Comparison of ENCODE assay signal across 2 cellular contexts in the genomic region with DNA sequence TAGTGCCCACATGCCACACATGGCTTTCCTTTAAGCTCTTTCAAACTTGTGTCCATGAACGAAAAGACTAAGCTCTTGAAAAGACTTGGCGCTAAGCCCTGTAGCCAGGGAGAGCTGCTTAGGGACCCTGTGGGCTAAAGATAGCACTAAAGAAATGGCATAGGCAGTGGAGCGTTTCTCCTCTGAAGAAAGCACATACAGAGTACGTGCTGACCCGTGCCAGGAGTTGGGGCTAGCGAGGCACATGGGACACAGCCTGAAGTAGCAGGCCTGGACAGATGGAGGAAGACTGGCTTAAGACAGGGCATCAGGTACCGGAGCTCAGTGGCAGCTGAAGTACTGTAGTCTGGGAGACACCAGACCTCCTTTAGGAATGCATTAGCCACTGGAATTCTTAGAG.
TF ChIP-seq lines count a peak whose summit lies in the region.

No MANE protein-coding gene starts in this region.

TF ChIP-seq in A549, 52 proteins besides CTCF, POLR2A, EP300 and RAD21:
- TF ChIP-seq HOXA7 (CRISPR knock-in tag; IDR thresholded peaks at IDR 0.05) (no peak), FOSL2 (IDR thresholded peaks at IDR 0.05) (no peak), FOSL2 (CRISPR knock-in tag; IDR thresholded peaks at IDR 0.05) (no peak), ZC3H11A (IDR thresholded peaks at IDR 0.05) (no peak), ESRRA (IDR thresholded peaks at IDR 0.05; ENCODE audit: borderline replicate concordance, low read length) (no peak), POLR2AphosphoS2 (conservative IDR thresholded peaks at IDR 0.05; ENCODE audit: low read length) (no peak), RFX5 (IDR thresholded peaks at IDR 0.05) (no peak), HOXB5 (CRISPR knock-in tag; IDR thresholded peaks at IDR 0.05) (no peak), RARB (CRISPR knock-in tag; IDR thresholded peaks at IDR 0.05) (no peak), BHLHE40 (IDR thresholded peaks at IDR 0.05; ENCODE audit: low read depth, low read length) (no peak), TP53 (CRISPR knock-in tag; IDR thresholded peaks at IDR 0.05) (no peak)
- TF ChIP-seq, protein P1, sequence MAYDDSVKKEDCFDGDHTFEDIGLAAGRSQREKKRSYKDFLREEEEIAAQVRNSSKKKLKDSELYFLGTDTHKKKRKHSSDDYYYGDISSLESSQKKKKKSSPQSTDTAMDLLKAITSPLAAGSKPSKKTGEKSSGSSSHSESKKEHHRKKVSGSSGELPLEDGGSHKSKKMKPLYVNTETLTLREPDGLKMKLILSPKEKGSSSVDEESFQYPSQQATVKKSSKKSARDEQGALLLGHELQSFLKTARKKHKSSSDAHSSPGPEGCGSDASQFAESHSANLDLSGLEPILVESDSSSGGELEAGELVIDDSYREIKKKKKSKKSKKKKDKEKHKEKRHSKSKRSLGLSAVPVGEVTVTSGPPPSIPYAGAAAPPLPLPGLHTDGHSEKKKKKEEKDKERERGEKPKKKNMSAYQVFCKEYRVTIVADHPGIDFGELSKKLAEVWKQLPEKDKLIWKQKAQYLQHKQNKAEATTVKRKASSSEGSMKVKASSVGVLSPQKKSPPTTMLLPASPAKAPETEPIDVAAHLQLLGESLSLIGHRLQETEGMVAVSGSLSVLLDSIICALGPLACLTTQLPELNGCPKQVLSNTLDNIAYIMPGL (CRISPR knock-in tag; IDR thresholded peaks at IDR 0.05; ENCODE audit: borderline replicate concordance), result no peak
- TF ChIP-seq, protein P2, sequence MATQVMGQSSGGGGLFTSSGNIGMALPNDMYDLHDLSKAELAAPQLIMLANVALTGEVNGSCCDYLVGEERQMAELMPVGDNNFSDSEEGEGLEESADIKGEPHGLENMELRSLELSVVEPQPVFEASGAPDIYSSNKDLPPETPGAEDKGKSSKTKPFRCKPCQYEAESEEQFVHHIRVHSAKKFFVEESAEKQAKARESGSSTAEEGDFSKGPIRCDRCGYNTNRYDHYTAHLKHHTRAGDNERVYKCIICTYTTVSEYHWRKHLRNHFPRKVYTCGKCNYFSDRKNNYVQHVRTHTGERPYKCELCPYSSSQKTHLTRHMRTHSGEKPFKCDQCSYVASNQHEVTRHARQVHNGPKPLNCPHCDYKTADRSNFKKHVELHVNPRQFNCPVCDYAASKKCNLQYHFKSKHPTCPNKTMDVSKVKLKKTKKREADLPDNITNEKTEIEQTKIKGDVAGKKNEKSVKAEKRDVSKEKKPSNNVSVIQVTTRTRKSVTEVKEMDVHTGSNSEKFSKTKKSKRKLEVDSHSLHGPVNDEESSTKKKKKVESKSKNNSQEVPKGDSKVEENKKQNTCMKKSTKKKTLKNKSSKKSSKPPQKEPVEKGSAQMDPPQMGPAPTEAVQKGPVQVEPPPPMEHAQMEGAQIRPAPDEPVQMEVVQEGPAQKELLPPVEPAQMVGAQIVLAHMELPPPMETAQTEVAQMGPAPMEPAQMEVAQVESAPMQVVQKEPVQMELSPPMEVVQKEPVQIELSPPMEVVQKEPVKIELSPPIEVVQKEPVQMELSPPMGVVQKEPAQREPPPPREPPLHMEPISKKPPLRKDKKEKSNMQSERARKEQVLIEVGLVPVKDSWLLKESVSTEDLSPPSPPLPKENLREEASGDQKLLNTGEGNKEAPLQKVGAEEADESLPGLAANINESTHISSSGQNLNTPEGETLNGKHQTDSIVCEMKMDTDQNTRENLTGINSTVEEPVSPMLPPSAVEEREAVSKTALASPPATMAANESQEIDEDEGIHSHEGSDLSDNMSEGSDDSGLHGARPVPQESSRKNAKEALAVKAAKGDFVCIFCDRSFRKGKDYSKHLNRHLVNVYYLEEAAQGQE (IDR thresholded peaks at IDR 0.05), result no peak

TF ChIP-seq in GM23338, 12 proteins besides CTCF, POLR2A, EP300 and RAD21:
- no peak for TF ChIP-seq EZH2 (IDR thresholded peaks at IDR 0.05; ENCODE audit: low read depth, unreplicated experiment)
- TF ChIP-seq CREB1 (CRISPR knock-in tag; IDR thresholded peaks at IDR 0.05; ENCODE audit: low read depth), result no peak
- TF ChIP-seq, protein P3, sequence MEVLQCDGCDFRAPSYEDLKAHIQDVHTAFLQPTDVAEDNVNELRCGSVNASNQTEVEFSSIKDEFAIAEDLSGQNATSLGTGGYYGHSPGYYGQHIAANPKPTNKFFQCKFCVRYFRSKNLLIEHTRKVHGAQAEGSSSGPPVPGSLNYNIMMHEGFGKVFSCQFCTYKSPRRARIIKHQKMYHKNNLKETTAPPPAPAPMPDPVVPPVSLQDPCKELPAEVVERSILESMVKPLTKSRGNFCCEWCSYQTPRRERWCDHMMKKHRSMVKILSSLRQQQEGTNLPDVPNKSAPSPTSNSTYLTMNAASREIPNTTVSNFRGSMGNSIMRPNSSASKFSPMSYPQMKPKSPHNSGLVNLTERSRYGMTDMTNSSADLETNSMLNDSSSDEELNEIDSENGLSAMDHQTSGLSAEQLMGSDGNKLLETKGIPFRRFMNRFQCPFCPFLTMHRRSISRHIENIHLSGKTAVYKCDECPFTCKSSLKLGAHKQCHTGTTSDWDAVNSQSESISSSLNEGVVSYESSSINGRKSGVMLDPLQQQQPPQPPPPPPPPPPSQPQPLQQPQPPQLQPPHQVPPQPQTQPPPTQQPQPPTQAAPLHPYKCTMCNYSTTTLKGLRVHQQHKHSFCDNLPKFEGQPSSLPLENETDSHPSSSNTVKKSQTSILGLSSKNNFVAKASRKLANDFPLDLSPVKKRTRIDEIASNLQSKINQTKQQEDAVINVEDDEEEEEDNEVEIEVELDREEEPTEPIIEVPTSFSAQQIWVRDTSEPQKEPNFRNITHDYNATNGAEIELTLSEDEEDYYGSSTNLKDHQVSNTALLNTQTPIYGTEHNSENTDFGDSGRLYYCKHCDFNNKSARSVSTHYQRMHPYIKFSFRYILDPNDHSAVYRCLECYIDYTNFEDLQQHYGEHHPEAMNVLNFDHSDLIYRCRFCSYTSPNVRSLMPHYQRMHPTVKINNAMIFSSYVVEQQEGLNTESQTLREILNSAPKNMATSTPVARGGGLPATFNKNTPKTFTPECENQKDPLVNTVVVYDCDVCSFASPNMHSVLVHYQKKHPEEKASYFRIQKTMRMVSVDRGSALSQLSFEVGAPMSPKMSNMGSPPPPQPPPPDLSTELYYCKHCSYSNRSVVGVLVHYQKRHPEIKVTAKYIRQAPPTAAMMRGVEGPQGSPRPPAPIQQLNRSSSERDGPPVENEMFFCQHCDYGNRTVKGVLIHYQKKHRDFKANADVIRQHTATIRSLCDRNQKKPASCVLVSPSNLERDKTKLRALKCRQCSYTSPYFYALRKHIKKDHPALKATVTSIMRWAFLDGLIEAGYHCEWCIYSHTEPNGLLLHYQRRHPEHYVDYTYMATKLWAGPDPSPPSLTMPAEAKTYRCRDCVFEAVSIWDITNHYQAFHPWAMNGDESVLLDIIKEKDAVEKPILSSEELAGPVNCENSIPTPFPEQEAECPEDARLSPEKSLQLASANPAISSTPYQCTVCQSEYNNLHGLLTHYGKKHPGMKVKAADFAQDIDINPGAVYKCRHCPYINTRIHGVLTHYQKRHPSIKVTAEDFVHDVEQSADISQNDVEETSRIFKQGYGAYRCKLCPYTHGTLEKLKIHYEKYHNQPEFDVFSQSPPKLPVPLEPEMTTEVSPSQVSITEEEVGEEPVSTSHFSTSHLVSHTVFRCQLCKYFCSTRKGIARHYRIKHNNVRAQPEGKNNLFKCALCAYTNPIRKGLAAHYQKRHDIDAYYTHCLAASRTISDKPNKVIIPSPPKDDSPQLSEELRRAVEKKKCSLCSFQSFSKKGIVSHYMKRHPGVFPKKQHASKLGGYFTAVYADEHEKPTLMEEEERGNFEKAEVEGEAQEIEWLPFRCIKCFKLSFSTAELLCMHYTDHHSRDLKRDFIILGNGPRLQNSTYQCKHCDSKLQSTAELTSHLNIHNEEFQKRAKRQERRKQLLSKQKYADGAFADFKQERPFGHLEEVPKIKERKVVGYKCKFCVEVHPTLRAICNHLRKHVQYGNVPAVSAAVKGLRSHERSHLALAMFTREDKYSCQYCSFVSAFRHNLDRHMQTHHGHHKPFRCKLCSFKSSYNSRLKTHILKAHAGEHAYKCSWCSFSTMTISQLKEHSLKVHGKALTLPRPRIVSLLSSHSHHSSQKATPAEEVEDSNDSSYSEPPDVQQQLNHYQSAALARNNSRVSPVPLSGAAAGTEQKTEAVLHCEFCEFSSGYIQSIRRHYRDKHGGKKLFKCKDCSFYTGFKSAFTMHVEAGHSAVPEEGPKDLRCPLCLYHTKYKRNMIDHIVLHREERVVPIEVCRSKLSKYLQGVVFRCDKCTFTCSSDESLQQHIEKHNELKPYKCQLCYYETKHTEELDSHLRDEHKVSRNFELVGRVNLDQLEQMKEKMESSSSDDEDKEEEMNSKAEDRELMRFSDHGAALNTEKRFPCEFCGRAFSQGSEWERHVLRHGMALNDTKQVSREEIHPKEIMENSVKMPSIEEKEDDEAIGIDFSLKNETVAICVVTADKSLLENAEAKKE (CRISPR knock-in tag; IDR thresholded peaks at IDR 0.05), result no peak
- TF ChIP-seq EZH2phosphoT487 (IDR thresholded peaks at IDR 0.05; ENCODE audit: unreplicated experiment), result no peak
- TF ChIP-seq ZNF331 (CRISPR knock-in tag; IDR thresholded peaks at IDR 0.05; ENCODE audit: low read depth), result no peak
- no peak for TF ChIP-seq ZNF114 (CRISPR knock-in tag; IDR thresholded peaks at IDR 0.05)
- no peak for TF ChIP-seq NANOG (IDR thresholded peaks at IDR 0.05; ENCODE audit: borderline replicate concordance)
- no peak for TF ChIP-seq STAT1 (IDR thresholded peaks at IDR 0.05; ENCODE audit: unreplicated experiment)
- TF ChIP-seq JUNB (IDR thresholded peaks at IDR 0.05; ENCODE audit: unreplicated experiment), result no peak
- TF ChIP-seq, protein P2 (IDR thresholded peaks at IDR 0.05; ENCODE audit: unreplicated experiment), result no peak
TF ChIP-seq in GM23338: peak in this region for 0.
